In the genomic region with DNA sequence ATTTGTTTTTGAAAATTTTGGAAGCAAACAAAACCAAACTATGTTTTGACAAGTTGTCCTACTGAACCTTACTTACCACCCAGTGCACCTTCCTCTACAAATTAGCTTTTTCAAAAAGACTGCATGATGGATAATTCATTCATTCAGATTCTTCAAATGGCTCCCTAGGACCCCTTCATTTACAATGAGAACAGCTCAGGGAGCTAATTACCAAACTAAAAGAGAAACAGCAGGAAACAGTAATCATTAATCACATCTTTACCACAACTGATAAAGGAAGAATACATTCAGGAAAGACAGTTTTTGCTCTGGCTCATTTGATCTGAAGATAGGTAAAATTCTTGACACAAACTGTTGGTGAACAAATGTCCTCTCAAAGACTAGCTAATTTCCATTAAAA, we compare ENCODE assay signal across 21 cellular contexts.
"Had no signal": no experiment of that assay in that cellular context is flagged by ENCODE, and none has a peak within 500 bp of the region (broad histone marks: within the 10 kb centered on the region; RNA-seq: fewer than 3 reads in every experiment).

No MANE protein-coding gene starts in this region.

- H3K4me3 ChIP-seq: colonic mucosa, heart left ventricle, lung, spleen, tibial nerve, upper lobe of right lung, vagina had no signal

- FAIRE-seq: frontal cortex had no signal

- H3K27me3 ChIP-seq: colonic mucosa, heart left ventricle, spleen, tibial nerve, upper lobe of right lung, vagina had no signal

- H3K36me3 ChIP-seq: colonic mucosa, heart left ventricle, spleen, tibial nerve, upper lobe of right lung, vagina had no signal

- ATAC-seq: heart left ventricle; left colon; left ventricle myocardium superior; naive thymus-derived CD4-positive, alpha-beta T cell; sciatic nerve; stimulated activated memory B cell treated with anti-CD40 and anti-IgM and Interleukin-4, amounts not matched to agents 10 μg/mL and 1 μg/mL and 100 μg/mL, for 72 hours; upper lobe of right lung had no signal

- H3K9me3 ChIP-seq: colonic mucosa, upper lobe of right lung, vagina had no signal

- DNase-seq: colonic mucosa; dermis blood vessel endothelial cell; heart left ventricle; hippocampal formation; left colon; left ventricle myocardium superior; mesenchymal stem cell; naive thymus-derived CD4-positive, alpha-beta T cell; nephron progenitor cell; posterior cingulate gyrus; spleen; stimulated activated CD4-positive, alpha-beta T cell treated with anti-CD3 and anti-CD28 coated beads, Interleukin-15, amount 100 ng/mL, for 24 hours; stimulated activated CD4-positive, alpha-beta T cell treated with anti-CD3 and anti-CD28 coated beads, Interleukin-1b, Interleukin-23, amount 100 ng/mL, for 48 hours; stimulated activated CD4-positive, alpha-beta T cell treated with anti-CD3 and anti-CD28 coated beads, Interleukin-4, amount 100 ng/mL, for 24 hours; upper lobe of right lung had no signal

- H3K4me1 ChIP-seq: colonic mucosa, heart left ventricle, spleen, tibial nerve, upper lobe of right lung, vagina had no signal

- H3K27ac ChIP-seq: colonic mucosa, heart left ventricle, spleen, tibial nerve, upper lobe of right lung, vagina had no signal
